In the genomic region with DNA sequence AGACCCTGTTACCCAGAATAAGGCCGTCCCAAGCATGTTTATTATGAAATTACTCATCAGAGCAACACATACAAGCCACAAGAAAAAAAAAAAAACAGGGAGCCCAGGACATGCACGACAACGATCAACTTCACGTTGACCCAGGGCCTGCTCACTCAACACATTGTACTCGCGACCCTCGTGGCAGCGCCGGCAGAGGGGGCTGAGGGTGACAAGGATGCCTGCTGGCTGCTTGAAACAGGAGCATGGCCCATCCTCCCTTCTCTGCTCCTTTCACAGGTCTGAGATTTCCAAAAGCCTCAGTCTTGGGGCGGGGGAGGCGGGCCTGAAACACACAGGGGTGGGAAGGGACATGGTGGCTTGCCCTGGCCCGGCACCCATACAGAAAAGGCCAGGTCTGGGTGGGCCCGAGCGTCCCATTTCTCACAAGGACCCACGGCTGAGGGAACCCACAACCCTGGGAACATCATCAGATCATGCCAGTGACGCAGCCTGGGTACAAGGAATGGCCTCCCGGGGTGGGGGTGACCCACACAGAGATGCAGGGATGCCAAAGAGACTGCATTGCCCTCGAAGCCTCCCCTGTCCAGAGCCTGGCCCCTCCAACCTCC, we compare ENCODE assay signal across 22 cellular contexts.
"Had no signal": no experiment of that assay in that cellular context is flagged by ENCODE, and none has a peak within 500 bp of the region (broad histone marks: within the 10 kb centered on the region; RNA-seq: fewer than 3 reads in every experiment).

No MANE protein-coding gene starts in this region.

- H3K4me1 Mint-ChIP-seq: mesothelial cell of epicardium had no signal

- H3K36me3 Mint-ChIP-seq: natural killer cell had no signal

- H3K9me3 ChIP-seq: colonic mucosa, esophagus squamous epithelium, gastroesophageal sphincter, left ventricle myocardium inferior, lower lobe of right lung, neutrophil, ovary, right atrium auricular region, tibial artery, upper lobe of left lung, vagina had no signal

- H3K27ac ChIP-seq: colonic mucosa, esophagus squamous epithelium, gastroesophageal sphincter, left ventricle myocardium inferior, lower lobe of right lung, neutrophil, ovary, right atrium auricular region, tibial artery, upper lobe of left lung, vagina had no signal

- ATAC-seq: gastroesophageal sphincter, left cardiac atrium, lower lobe of right lung, natural killer cell had no signal

- DNase-seq: colonic mucosa; dermis blood vessel endothelial cell; esophagus squamous epithelium; foreskin fibroblast; glutamatergic neuron; left cardiac atrium; left ventricle myocardium inferior; lower lobe of right lung; natural killer cell; ovary; small intestine; stimulated activated CD4-positive, alpha-beta T cell treated with anti-CD3 and anti-CD28 coated beads, Interleukin-12 subunit alpha, Interleukin-12 subunit beta, amount 100 ng/mL, for 4 hours; stimulated activated naive CD4-positive, alpha-beta T cell treated with Interleukin-2 at 50 U/mL for 16 hours; tibial artery had no signal

- H3K9me3 Mint-ChIP-seq: memory B cell, mesothelial cell of epicardium, natural killer cell had no signal

- H3K27me3 Mint-ChIP-seq: memory B cell had no signal

- FAIRE-seq: keratinocyte, small intestine had no signal

- H3K4me1 ChIP-seq: colonic mucosa, esophagus squamous epithelium, gastroesophageal sphincter, left ventricle myocardium inferior, lower lobe of right lung, right atrium auricular region, tibial artery, upper lobe of left lung, vagina had no signal

- H3K4me3 ChIP-seq: colonic mucosa, esophagus squamous epithelium, gastroesophageal sphincter, left ventricle myocardium inferior, lower lobe of right lung, ovary, right atrium auricular region, tibial artery, upper lobe of left lung, vagina had no signal

- H3K27me3 ChIP-seq: colonic mucosa, esophagus squamous epithelium, gastroesophageal sphincter, ovary, right atrium auricular region, tibial artery, upper lobe of left lung, vagina had no signal

- H3K36me3 ChIP-seq: ovary had no signal

- H3K27ac Mint-ChIP-seq: memory B cell, mesothelial cell of epicardium had no signal

- H3K4me3 Mint-ChIP-seq: memory B cell, mesothelial cell of epicardium, natural killer cell had no signal
